11 cellular contexts compared by ENCODE assay signal in the genomic region with DNA sequence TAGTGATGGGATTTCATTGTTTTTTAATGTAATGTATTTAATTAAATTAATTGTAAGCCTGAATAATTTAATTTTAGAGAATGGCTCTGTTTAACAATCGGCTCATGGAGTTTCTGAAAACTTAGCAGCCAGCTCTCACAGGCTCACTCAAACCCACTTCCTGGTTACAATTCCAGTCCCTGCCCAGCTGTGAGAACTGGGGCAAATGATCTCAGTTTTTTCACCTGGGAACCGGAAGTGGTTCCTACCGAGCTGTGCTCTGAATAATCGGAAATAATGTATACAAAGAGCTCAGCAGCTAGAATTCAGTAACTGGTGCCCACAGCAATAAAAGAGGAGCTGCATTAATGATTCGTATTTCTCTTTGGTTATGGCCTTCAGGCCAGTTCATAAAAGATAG.
DNase-seq lines count a peak whose midpoint lies in the region; ATAC-seq and TF ChIP-seq lines count a peak whose summit lies in the region.
"Had no signal": no experiment of that assay in that cellular context is flagged by ENCODE, and none has a peak within 500 bp of the region (broad histone marks: within the 10 kb centered on the region; RNA-seq: fewer than 3 reads in every experiment).

No MANE protein-coding gene starts in this region.

- H3K27ac Mint-ChIP-seq in activated CD4-positive, alpha-beta T cell treated with anti-CD3 and anti-CD28 coated beads, Interleukin-2, amount 10 ng/mL, durations not matched to agents 24 days and 14 days = no peak overlapping the region
- no peak overlapping the region for H3K27ac Mint-ChIP-seq in neural progenitor cell

- no peak overlapping the region for H3K4me3 Mint-ChIP-seq in activated CD4-positive, alpha-beta T cell treated with anti-CD3 and anti-CD28 coated beads, Interleukin-2, amount 10 ng/mL, durations not matched to agents 24 days and 14 days
- no peak overlapping the region for H3K4me3 Mint-ChIP-seq in neural progenitor cell

- no peak overlapping the region for H2AFZ ChIP-seq in neural progenitor cell (replicated peaks)

- H3K36me3 Mint-ChIP-seq in activated CD4-positive, alpha-beta T cell treated with anti-CD3 and anti-CD28 coated beads, Interleukin-2, amount 10 ng/mL, durations not matched to agents 24 days and 14 days (ENCODE audit: low read depth) = no peaks in the 10 kb centered on the region
- no peaks in the 10 kb centered on the region for H3K36me3 Mint-ChIP-seq in neural progenitor cell

- TF ChIP-seq CTCF in neural progenitor cell (IDR thresholded peaks at IDR 0.05) = no peak

- peak; percentile 78 for DNase-seq in activated CD4-positive, alpha-beta T cell treated with anti-CD3 and anti-CD28 coated beads, Interleukin-2, amount 10 ng/mL, durations not matched to agents 24 days and 14 days
- no peak for DNase-seq in activated CD4-positive, alpha-beta T cell treated with anti-CD3 and anti-CD28 coated beads for 1 hour
- DNase-seq in activated effector memory CD4-positive, alpha-beta T cell treated with Interleukin-2 at 50 U/mL for 16 hours = peak; percentile 14
- peak; percentile 1 to 20 for DNase-seq in stimulated activated CD8-positive, alpha-beta memory T cell treated with anti-CD3 and anti-CD28 coated beads, Interleukin-15, amount 100 ng/mL, for 48 hours (ENCODE audit: low read depth in 2 of 2)
- no peak for DNase-seq in neural progenitor cell (ENCODE audit: low spot score)
- DNase-seq in NCI-H146 (lab: John Stamatoyannopoulos, UW) = no peak
- DNase-seq in COR-L47 (lab: John Stamatoyannopoulos, UW) = no peak
- DNase-seq: pancreas had no signal

- no peaks in the 10 kb centered on the region for H4K20me1 ChIP-seq in neural progenitor cell (ENCODE audit: low read depth)

- H3K27me3 ChIP-seq in neural progenitor cell = no peaks in the 10 kb centered on the region
- H3K27me3 ChIP-seq: vagina had no signal

- H3K79me2 ChIP-seq in neural progenitor cell (ENCODE audit: low read depth) = no peaks in the 10 kb centered on the region

- H3K9ac ChIP-seq in neural progenitor cell = no peak overlapping the region

- H3K4me1 Mint-ChIP-seq in activated CD4-positive, alpha-beta T cell treated with anti-CD3 and anti-CD28 coated beads, Interleukin-2, amount 10 ng/mL, durations not matched to agents 24 days and 14 days = peaks cover 8% of the 10 kb centered on the region
- H3K4me1 Mint-ChIP-seq in neural progenitor cell = peaks cover 19% of the 10 kb centered on the region

- peaks cover 3% of the 10 kb centered on the region for H3F3A ChIP-seq in neural progenitor cell (ENCODE audit: low read depth)

- H3K27ac ChIP-seq in neural progenitor cell = no peak overlapping the region
- H3K27ac ChIP-seq: pancreas, vagina had no signal

- H3K4me2 ChIP-seq in neural progenitor cell = no peak overlapping the region

- no peak overlapping the region for H3K4me3 ChIP-seq in neural progenitor cell
- H3K4me3 ChIP-seq: lung, pancreas, vagina had no signal

- intact Hi-C loops in activated CD4-positive, alpha-beta T cell treated with anti-CD3 and anti-CD28 coated beads, Interleukin-2, amount 10 ng/mL, durations not matched to agents 24 days and 14 days (cut with micrococcal nuclease) = no loop called here

- H3K9me3 ChIP-seq in neural progenitor cell (ENCODE audit: low read depth) = no peaks in the 10 kb centered on the region
- H3K9me3 ChIP-seq: pancreas, vagina had no signal

- H3K36me3 ChIP-seq in neural progenitor cell = no peaks in the 10 kb centered on the region
- H3K36me3 ChIP-seq: pancreas, vagina had no signal

- H3K9me3 Mint-ChIP-seq in activated CD4-positive, alpha-beta T cell treated with anti-CD3 and anti-CD28 coated beads, Interleukin-2, amount 10 ng/mL, durations not matched to agents 24 days and 14 days = peaks cover 4% of the 10 kb centered on the region
- no peaks in the 10 kb centered on the region for H3K9me3 Mint-ChIP-seq in neural progenitor cell

- peak; percentile 62 for ATAC-seq in HG03108 (IDR thresholded peaks at IDR 0.05; ENCODE audit: unreplicated experiment)

- peaks cover 8% of the 10 kb centered on the region for H3K27me3 Mint-ChIP-seq in activated CD4-positive, alpha-beta T cell treated with anti-CD3 and anti-CD28 coated beads, Interleukin-2, amount 10 ng/mL, durations not matched to agents 24 days and 14 days
- no peaks in the 10 kb centered on the region for H3K27me3 Mint-ChIP-seq in neural progenitor cell (ENCODE audit: insufficient read depth, low read depth)

- H3K4me1 ChIP-seq in neural progenitor cell = peaks cover 36% of the 10 kb centered on the region
- H3K4me1 ChIP-seq: pancreas had no signal

Comparison
In these comparisons a context has a peak if more than half of its experiments do, and no peak if none do; other contexts are left out.
1. DNase-seq: peak in activated CD4-positive, alpha-beta T cell treated with anti-CD3 and anti-CD28 coated beads, Interleukin-2, amount 10 ng/mL, durations not matched to agents 24 days and 14 days (single experiment), activated effector memory CD4-positive, alpha-beta T cell treated with Interleukin-2 at 50 U/mL for 16 hours (single experiment) and stimulated activated CD8-positive, alpha-beta memory T cell treated with anti-CD3 and anti-CD28 coated beads, Interleukin-15, amount 100 ng/mL, for 48 hours (2 of 2); none in activated CD4-positive, alpha-beta T cell treated with anti-CD3 and anti-CD28 coated beads for 1 hour (single experiment), neural progenitor cell (single experiment), NCI-H146 (single experiment) and COR-L47 (single experiment).